Comparison of ENCODE assay signal across 23 cellular contexts in genomic region chr2:128668946-128669345, GRCh38.
"Had no signal": no experiment of that assay in that cellular context is flagged by ENCODE, and none has a peak within 500 bp of the region (broad histone marks: within the 10 kb centered on the region; RNA-seq: fewer than 3 reads in every experiment).

No MANE protein-coding gene starts in this region.

- DNase-seq: effector CD4-positive, alpha-beta T cell; gastrocnemius medialis; heart right ventricle; hypothalamus; islet precursor cell; mucosa of descending colon; naive thymus-derived CD8-positive, alpha-beta T cell; nucleus accumbens; ovary; sigmoid colon; stimulated activated CD4-positive, alpha-beta T cell treated with anti-CD3 and anti-CD28 coated beads, Interleukin-2, amount 100 ng/mL, for 24 hours; stimulated activated CD4-positive, alpha-beta T cell treated with anti-CD3 and anti-CD28 coated beads, Interleukin-4, amount 100 ng/mL, for 4 hours; stimulated activated naive B cell treated with anti-CD40 and anti-IgM and Interleukin-4, amounts not matched to agents 10 μg/mL and 1 μg/mL and 100 μg/mL, for 72 hours; stimulated activated naive CD8-positive, alpha-beta T cell treated with anti-CD3 and anti-CD28 coated beads, Interleukin-15, amount 100 ng/mL, for 72 hours; testis; transverse colon had no signal

- H3K9me3 ChIP-seq: gastrocnemius medialis, mucosa of descending colon, ovary, right atrium auricular region, sigmoid colon, testis, transverse colon had no signal

- ATAC-seq: esophagus mucosa; gastrocnemius medialis; heart right ventricle; left lobe of liver; mucosa of descending colon; naive thymus-derived CD8-positive, alpha-beta T cell; stimulated activated naive B cell treated with anti-CD40 and anti-IgM and Interleukin-4, amounts not matched to agents 10 μg/mL and 1 μg/mL and 100 μg/mL, for 72 hours; stimulated activated naive CD8-positive, alpha-beta T cell treated with anti-CD3 and anti-CD28 coated beads, Interleukin-15, amount 100 ng/mL, for 72 hours had no signal

- H3K27me3 ChIP-seq: gastrocnemius medialis, ovary, right atrium auricular region, sigmoid colon, testis, transverse colon had no signal

- H3K36me3 Mint-ChIP-seq: naive thymus-derived CD8-positive, alpha-beta T cell had no signal

- H3K4me1 ChIP-seq: gastrocnemius medialis, heart right ventricle, right atrium auricular region, sigmoid colon, testis, transverse colon had no signal

- H3K27ac Mint-ChIP-seq: naive thymus-derived CD8-positive, alpha-beta T cell; stimulated activated naive B cell treated with anti-CD40 and anti-IgM and Interleukin-4, amounts not matched to agents 10 μg/mL and 1 μg/mL and 100 μg/mL, for 72 hours; stimulated activated naive CD8-positive, alpha-beta T cell treated with anti-CD3 and anti-CD28 coated beads, Interleukin-15, amount 100 ng/mL, for 72 hours had no signal

- H3K36me3 ChIP-seq: gastrocnemius medialis, heart right ventricle, ovary, right atrium auricular region, sigmoid colon, transverse colon had no signal

- H3K9me3 Mint-ChIP-seq: stimulated activated naive CD8-positive, alpha-beta T cell treated with anti-CD3 and anti-CD28 coated beads, Interleukin-15, amount 100 ng/mL, for 72 hours had no signal

- H3K4me3 Mint-ChIP-seq: naive thymus-derived CD8-positive, alpha-beta T cell; neural crest cell; stimulated activated naive B cell treated with anti-CD40 and anti-IgM and Interleukin-4, amounts not matched to agents 10 μg/mL and 1 μg/mL and 100 μg/mL, for 72 hours; stimulated activated naive CD8-positive, alpha-beta T cell treated with anti-CD3 and anti-CD28 coated beads, Interleukin-15, amount 100 ng/mL, for 72 hours had no signal

- H3K27ac ChIP-seq: coronary artery, gastrocnemius medialis, heart right ventricle, ovary, right atrium auricular region, sigmoid colon, skin epidermis, testis, transverse colon had no signal

- H3K4me1 Mint-ChIP-seq: naive thymus-derived CD8-positive, alpha-beta T cell; stimulated activated naive B cell treated with anti-CD40 and anti-IgM and Interleukin-4, amounts not matched to agents 10 μg/mL and 1 μg/mL and 100 μg/mL, for 72 hours; stimulated activated naive CD8-positive, alpha-beta T cell treated with anti-CD3 and anti-CD28 coated beads, Interleukin-15, amount 100 ng/mL, for 72 hours had no signal

- H3K4me3 ChIP-seq: coronary artery, gastrocnemius medialis, heart right ventricle, lung, mucosa of descending colon, ovary, right atrium auricular region, sigmoid colon, skin epidermis, testis, transverse colon had no signal
